In genomic region chr2:236167297-236168109, GRCh38 we compare ENCODE assay signal across 1 cellular context.
TF ChIP-seq lines count a peak whose summit lies in the region.

No MANE protein-coding gene starts in this region.

TF ChIP-seq in GM23338, 12 proteins besides CTCF, POLR2A, EP300 and RAD21 (continued from another document):
- TF ChIP-seq REST (IDR thresholded peaks at IDR 0.05; ENCODE audit: unreplicated experiment): no peak
- no peak for TF ChIP-seq ZNF331 (CRISPR knock-in tag; IDR thresholded peaks at IDR 0.05; ENCODE audit: low read depth)
- peak; percentile 84 for TF ChIP-seq EZH2phosphoT487 (IDR thresholded peaks at IDR 0.05; ENCODE audit: unreplicated experiment)
- TF ChIP-seq ZNF462 (CRISPR knock-in tag; IDR thresholded peaks at IDR 0.05): no peak
- peak; percentile 79 for TF ChIP-seq EZH2 (IDR thresholded peaks at IDR 0.05; ENCODE audit: low read depth, unreplicated experiment)
- TF ChIP-seq STAT1 (IDR thresholded peaks at IDR 0.05; ENCODE audit: unreplicated experiment): no peak
